Comparison of ENCODE assay signal across 10 cellular contexts in genomic region chr14:91332448-91333059, GRCh38.
A peak's percentile ranks its signal among the peaks of the same experiment; 100 is the strongest.
DNase-seq lines count a peak whose midpoint lies in the region; ATAC-seq and TF ChIP-seq lines count a peak whose summit lies in the region.
"Had no signal": no experiment of that assay in that cellular context is flagged by ENCODE, and none has a peak within 500 bp of the region (broad histone marks: within the 10 kb centered on the region; RNA-seq: fewer than 3 reads in every experiment).

No MANE protein-coding gene starts in this region.

- POLR2A ChIA-PET in PC-3 (lab: Charles Lee; ENCODE audit: unreplicated experiment) = interaction anchor here (0.5 kb wide), 1 partner anchor 1455 kb away, joined by 4 read pairs; no protein-coding TSS in a partner anchor

- CTCF ChIA-PET in PC-3 (lab: Charles Lee) = interaction anchor here (0.5 kb wide), 1 partner anchor 91 kb away, joined by 4 read pairs; no protein-coding TSS in a partner anchor

- BruUV-seq in PC-3 (replicated peaks; lab: Mats Ljungman, UMichigan) = no TSS peak

- peaks cover 10% of the 10 kb centered on the region; the same call in 1 of the 2 replicates for H3K4me1 ChIP-seq in PC-3 (ENCODE audit: insufficient read depth, low read length)
- H3K4me1 ChIP-seq in effector memory CD4-positive, alpha-beta T cell (ENCODE audit: control insufficient read depth, insufficient read depth, low read length, poor library complexity, severe bottlenecking) = peaks cover 26% of the 10 kb centered on the region
- no peaks in the 10 kb centered on the region for H3K4me1 ChIP-seq in osteoblast (ENCODE audit: insufficient read depth, low read length)
- H3K4me1 ChIP-seq in lower lobe of right lung = peaks cover 39% of the 10 kb centered on the region

- H3K79me2 ChIP-seq in PC-3 (ENCODE audit: low read length) (no peaks in the 10 kb centered on the region), osteoblast (ENCODE audit: insufficient read depth, low read length) (no peaks in the 10 kb centered on the region)

- in situ Hi-C loops in G401 (cut with HindIII; ENCODE audit: low sequenced_read_pairs) = no loop called here

- H3K9me3 ChIP-seq in PC-3 (ENCODE audit: low read length) = no peaks in the 10 kb centered on the region
- H3K9me3 ChIP-seq in effector memory CD4-positive, alpha-beta T cell (ENCODE audit: control insufficient read depth, low read length) = no peaks in the 10 kb centered on the region
- no peaks in the 10 kb centered on the region for H3K9me3 ChIP-seq in osteoblast (ENCODE audit: low read depth, low read length)
- no peaks in the 10 kb centered on the region for H3K9me3 ChIP-seq in lower lobe of right lung

- no peaks in the 10 kb centered on the region for H3K9me2 ChIP-seq in PC-3 (replicated peaks; ENCODE audit: low read length)

- no peak overlapping the region for H3K4me3 ChIP-seq in PC-3 (ENCODE audit: low read length)
- H3K4me3 ChIP-seq in effector memory CD4-positive, alpha-beta T cell (ENCODE audit: insufficient read depth, low read depth, low read length, poor library complexity, severe bottlenecking) = no peak overlapping the region
- no peak overlapping the region for H3K4me3 ChIP-seq in osteoblast (ENCODE audit: insufficient read depth, low read length)
- H3K4me3 ChIP-seq in lower lobe of right lung = no peak overlapping the region

- no peaks in the 10 kb centered on the region for H3K27me3 ChIP-seq in PC-3 (ENCODE audit: low read length)
- no peaks in the 10 kb centered on the region for H3K27me3 ChIP-seq in effector memory CD4-positive, alpha-beta T cell (replicated peaks; ENCODE audit: control insufficient read depth, insufficient read depth, low read length, poor library complexity, severe bottlenecking)
- peaks cover 14% of the 10 kb centered on the region for H3K27me3 ChIP-seq in osteoblast (ENCODE audit: insufficient read depth, low read length)
- no peaks in the 10 kb centered on the region for H3K27me3 ChIP-seq in lower lobe of right lung (ENCODE audit: low read depth)

- DNase-seq in G401 (ENCODE audit: low spot score) (peak; percentile 8), PC-3 (no peak), osteoblast (ENCODE audit: insufficient read length, low spot score, missing footprints) (peak; percentile 29), lower lobe of right lung (no peak)
- no peak for DNase-seq in effector memory CD4-positive, alpha-beta T cell
- DNase-seq in stimulated activated naive CD4-positive, alpha-beta T cell treated with Interleukin-2 at 50 U/mL for 16 hours (lab: John Stamatoyannopoulos, UW) = no peak
- DNase-seq: activated T-cell treated with anti-CD3 and anti-CD28 coated beads, Interleukin-2, amount 50 U/mL, for 48 hours; cerebellar nuclear complex; T-helper 9 cell had no signal

- no peaks in the 10 kb centered on the region for H3F3A ChIP-seq in PC-3 (ENCODE audit: low read length, unreplicated experiment)

- H3K27ac ChIP-seq in PC-3 (ENCODE audit: low read length) (no peak overlapping the region), osteoblast (ENCODE audit: low read depth, low read length) (no peak overlapping the region), lower lobe of right lung (no peak overlapping the region)
- peak overlapping the region; percentile 61 for H3K27ac ChIP-seq in effector memory CD4-positive, alpha-beta T cell (ENCODE audit: insufficient read depth, low read length, poor library complexity, severe bottlenecking)

- H3K9ac ChIP-seq in PC-3 (ENCODE audit: low read length) = no peak overlapping the region

- H3K4me2 ChIP-seq in PC-3 (ENCODE audit: low read length) = no peak overlapping the region
- H3K4me2 ChIP-seq in osteoblast (ENCODE audit: insufficient read depth, low read length) = no peak overlapping the region

- H3K36me3 ChIP-seq in PC-3 (ENCODE audit: low read depth, low read length) = no peaks in the 10 kb centered on the region
- H3K36me3 ChIP-seq in effector memory CD4-positive, alpha-beta T cell (ENCODE audit: control insufficient read depth, insufficient read depth, low read length) = peaks cover 76% of the 10 kb centered on the region
- no peaks in the 10 kb centered on the region for H3K36me3 ChIP-seq in osteoblast (ENCODE audit: insufficient read depth, low read length)
- peaks cover 22% of the 10 kb centered on the region for H3K36me3 ChIP-seq in lower lobe of right lung

- no peaks in the 10 kb centered on the region for H4K20me1 ChIP-seq in PC-3 (ENCODE audit: low read length)
- no peaks in the 10 kb centered on the region for H4K20me1 ChIP-seq in osteoblast (ENCODE audit: insufficient read depth, low read length)

- intact Hi-C loops in PC-3 (cut with micrococcal nuclease) = no loop called here
- intact Hi-C loops in lower lobe of right lung (cut with DNase I) = no loop called here

- no peak overlapping the region for H2AFZ ChIP-seq in PC-3 (ENCODE audit: low read length)
- H2AFZ ChIP-seq in osteoblast (ENCODE audit: low read length) = no peak overlapping the region

- peak; percentile 12 for ATAC-seq in PC-3
- ATAC-seq in lower lobe of right lung = no peak
- no peak for ATAC-seq in HG03039 (IDR thresholded peaks at IDR 0.05; ENCODE audit: unreplicated experiment)

- TF ChIP-seq CTCF in PC-3 (conservative IDR thresholded peaks at IDR 0.05; ENCODE audit: low read depth, low read length) = no peak
- no peak for TF ChIP-seq CTCF in osteoblast (IDR thresholded peaks at IDR 0.05; ENCODE audit: extremely low read depth, low read depth, low read length)
- no peak for TF ChIP-seq CTCF in lower lobe of right lung (IDR thresholded peaks at IDR 0.05)

Comparison
In these comparisons a context has a peak if more than half of its experiments do, and no peak if none do; other contexts are left out.
1. DNase-seq: peak in G401 (single experiment) and osteoblast (single experiment); none in PC-3 (single experiment), effector memory CD4-positive, alpha-beta T cell (0 of 3), stimulated activated naive CD4-positive, alpha-beta T cell treated with Interleukin-2 at 50 U/mL for 16 hours (single experiment) and lower lobe of right lung (single experiment).